Comparison of ENCODE assay signal across 39 cellular contexts in genomic region chrX:12141511-12141910, GRCh38. TPM values are rescaled to one million over a fixed set of nuclear protein-coding genes. Genes with fewer than 3 reads are reported as not detected.
"Had no signal": no experiment of that assay in that cellular context is flagged by ENCODE, and none has a peak within 500 bp of the region (broad histone marks: within the 10 kb centered on the region; RNA-seq: fewer than 3 reads in every experiment).

No MANE protein-coding gene starts in this region.

- H3K36me3 Mint-ChIP-seq: activated CD4-positive, alpha-beta memory T cell treated with anti-CD3 and anti-CD28 coated beads for 36 hours; activated naive CD4-positive, alpha-beta T cell treated with anti-CD3 and anti-CD28 coated beads, Interleukin-2, amount 10 ng/mL, durations not matched to agents 7 days and 5 days; activated naive CD4-positive, alpha-beta T cell treated with anti-CD3 and anti-CD28 coated beads, Interleukin-2, amount 50 U/mL, for 24 hours; activated naive CD8-positive, alpha-beta T cell; activated naive CD8-positive, alpha-beta T cell treated with anti-CD3 and anti-CD28 coated beads, Interleukin-2, amount 10 ng/mL, durations not matched to agents 7 days and 5 days had no signal

- H3K4me1 ChIP-seq: ascending aorta, body of pancreas had no signal

- H3K9me3 ChIP-seq: ascending aorta, body of pancreas had no signal

- ATAC-seq: activated CD8-positive, alpha-beta T cell treated with anti-CD3 and anti-CD28 coated beads for 36 hours; activated naive CD8-positive, alpha-beta T cell treated with anti-CD3 and anti-CD28 coated beads, Interleukin-2, amount 50 U/mL, for 24 hours; activated T-cell treated with anti-CD3 and anti-CD28 coated beads, Interleukin-2, amount 50 U/mL, for 4 hours; activated T-cell treated with anti-CD3 and anti-CD28 coated beads, Interleukin-2, amount 50 U/mL, for 72 hours; activated T-helper 17 cell treated with anti-CD3 and anti-CD28 coated beads, Interleukin-2, amount 50 U/mL, for 72 hours; body of pancreas had no signal

- H3K36me3 ChIP-seq: ascending aorta, cardiac muscle cell had no signal

- H3K4me3 ChIP-seq: ascending aorta, body of pancreas, cardiac muscle cell had no signal

- H3K27ac Mint-ChIP-seq: activated B cell treated with CpG ODN at 0.5 μM for 24 hours; activated CD4-positive, alpha-beta memory T cell treated with anti-CD3 and anti-CD28 coated beads for 36 hours; activated CD4-positive, alpha-beta T cell treated with anti-CD3 and anti-CD28 coated beads, Interleukin-2, amount 10 ng/mL, durations not matched to agents 24 days and 14 days; activated CD8-positive, alpha-beta T cell treated with anti-CD3 and anti-CD28 coated beads for 36 hours; activated naive CD4-positive, alpha-beta T cell treated with anti-CD3 and anti-CD28 coated beads, Interleukin-2, amount 10 ng/mL, durations not matched to agents 7 days and 5 days; activated naive CD4-positive, alpha-beta T cell treated with anti-CD3 and anti-CD28 coated beads, Interleukin-2, amount 50 U/mL, for 24 hours; activated naive CD8-positive, alpha-beta T cell; activated naive CD8-positive, alpha-beta T cell treated with anti-CD3 and anti-CD28 coated beads, Interleukin-2, amount 10 ng/mL, durations not matched to agents 7 days and 5 days; activated naive CD8-positive, alpha-beta T cell treated with anti-CD3 and anti-CD28 coated beads, Interleukin-2, amount 50 U/mL, for 24 hours; activated T-cell treated with anti-CD3 and anti-CD28 coated beads, Interleukin-2, amount 50 U/mL, for 72 hours; activated T-helper 1 cell treated with anti-CD3 and anti-CD28 coated beads, Interleukin-12 subunit alpha, Interleukin-12 subunit beta, Interleukin-2, Interleukin-4 antibody, amounts not matched to agents 30 ng/mL and 10 ng/mL and 1 ng/mL, durations not matched to agents 14 hours and 24 hours and 36 hours; activated T-helper 17 cell treated with anti-CD3 and anti-CD28 coated beads, Interleukin-2, amount 50 U/mL, for 72 hours; T-helper 1 cell treated with Interleukin-12 subunit alpha and Interleukin-12 subunit beta and Interleukin-4 antibody, amounts not matched to agents 30 μg/mL and 1 μg/mL, for 36 hours; T-helper 2 cell treated with Interferon-gamma antibody and Interleukin-4, amounts not matched to agents 5 μg/mL and 100 μg/mL, for 36 hours had no signal

- H3K9me3 Mint-ChIP-seq: activated CD4-positive, alpha-beta memory T cell treated with anti-CD3 and anti-CD28 coated beads for 36 hours; activated CD4-positive, alpha-beta T cell treated with anti-CD3 and anti-CD28 coated beads, Interleukin-2, amount 10 ng/mL, durations not matched to agents 24 days and 14 days; activated CD8-positive, alpha-beta T cell treated with anti-CD3 and anti-CD28 coated beads for 36 hours; activated naive CD4-positive, alpha-beta T cell treated with anti-CD3 and anti-CD28 coated beads, Interleukin-2, amount 10 ng/mL, durations not matched to agents 7 days and 5 days; activated naive CD4-positive, alpha-beta T cell treated with anti-CD3 and anti-CD28 coated beads, Interleukin-2, amount 50 U/mL, for 24 hours; activated naive CD8-positive, alpha-beta T cell treated with anti-CD3 and anti-CD28 coated beads, Interleukin-2, amount 10 ng/mL, durations not matched to agents 7 days and 5 days; activated naive CD8-positive, alpha-beta T cell treated with anti-CD3 and anti-CD28 coated beads, Interleukin-2, amount 50 U/mL, for 24 hours; activated T-cell treated with anti-CD3 and anti-CD28 coated beads, Interleukin-2, amount 50 U/mL, for 4 hours; activated T-cell treated with anti-CD3 and anti-CD28 coated beads, Interleukin-2, amount 50 U/mL, for 72 hours; activated T-helper 1 cell treated with anti-CD3 and anti-CD28 coated beads, Interleukin-12 subunit alpha, Interleukin-12 subunit beta, Interleukin-2, Interleukin-4 antibody, amounts not matched to agents 30 ng/mL and 10 ng/mL and 1 ng/mL, durations not matched to agents 14 hours and 24 hours and 36 hours; activated T-helper 17 cell treated with anti-CD3 and anti-CD28 coated beads, Interleukin-2, amount 50 U/mL, for 72 hours; T-helper 1 cell treated with Interleukin-12 subunit alpha and Interleukin-12 subunit beta and Interleukin-4 antibody, amounts not matched to agents 30 μg/mL and 1 μg/mL, for 36 hours; T-helper 2 cell treated with Interferon-gamma antibody and Interleukin-4, amounts not matched to agents 5 μg/mL and 100 μg/mL, for 36 hours had no signal

- DNase-seq: activated B cell treated with CpG ODN at 0.5 μM for 24 hours; activated CD4-positive, alpha-beta memory T cell treated with anti-CD3 and anti-CD28 coated beads for 36 hours; activated CD4-positive, alpha-beta T cell treated with anti-CD3 and anti-CD28 coated beads for 4 hours; activated CD4-positive, alpha-beta T cell treated with anti-CD3 and anti-CD28 coated beads, Interleukin-2, amount 10 ng/mL, durations not matched to agents 24 days and 14 days; activated CD4-positive, alpha-beta T cell treated with anti-CD3 and anti-CD28 coated beads, Interleukin-2, amount 50 U/mL, for 1 hour; activated CD4-positive, alpha-beta T cell treated with anti-CD3 and anti-CD28 coated beads, Interleukin-2, amount 50 U/mL, for 4 hours; activated CD4-positive, CD25-positive, alpha-beta regulatory T cell treated with anti-CD3 and anti-CD28 coated beads, Interleukin-2, amount 50 U/mL, for 72 hours; activated CD8-positive, alpha-beta memory T cell treated with anti-CD3 and anti-CD28 coated beads, Interleukin-2, amount 50 U/mL, for 4 hours; activated CD8-positive, alpha-beta T cell treated with anti-CD3 and anti-CD28 coated beads for 36 hours; activated effector memory CD4-positive, alpha-beta T cell treated with anti-CD3 and anti-CD28 coated beads, Interleukin-2, amount 50 U/mL, for 16 hours; activated naive CD4-positive, alpha-beta T cell treated with anti-CD3 and anti-CD28 coated beads, Interleukin-2, amount 10 ng/mL, durations not matched to agents 7 days and 5 days; activated naive CD4-positive, alpha-beta T cell treated with Interleukin-2 at 50 U/mL for 16 hours; activated naive CD8-positive, alpha-beta T cell treated with anti-CD3 and anti-CD28 coated beads, Interleukin-2, amount 10 ng/mL, durations not matched to agents 7 days and 5 days; activated naive CD8-positive, alpha-beta T cell treated with anti-CD3 and anti-CD28 coated beads, Interleukin-2, amount 50 U/mL, for 24 hours; activated T-cell treated with anti-CD3 and anti-CD28 coated beads for 4 hours; activated T-cell treated with anti-CD3 and anti-CD28 coated beads, Interleukin-2, amount 50 U/mL, for 1 hour; activated T-cell treated with anti-CD3 and anti-CD28 coated beads, Interleukin-2, amount 50 U/mL, for 4 hours; activated T-cell treated with anti-CD3 and anti-CD28 coated beads, Interleukin-2, amount 50 U/mL, for 72 hours; amygdala; anterior cingulate cortex; body of pancreas; caudate nucleus; cerebellar nuclear complex; T-helper 1 cell; T-helper 2 cell; T-helper 9 cell had no signal

- H3K27me3 ChIP-seq: ascending aorta, body of pancreas had no signal

- FAIRE-seq: bronchial epithelial cell, TTC549 had no signal

- H3K27ac ChIP-seq: ascending aorta, body of pancreas, cardiac muscle cell, VCaP had no signal

- H3K4me1 Mint-ChIP-seq: activated CD4-positive, alpha-beta T cell treated with anti-CD3 and anti-CD28 coated beads, Interleukin-2, amount 10 ng/mL, durations not matched to agents 24 days and 14 days; activated naive CD4-positive, alpha-beta T cell treated with anti-CD3 and anti-CD28 coated beads, Interleukin-2, amount 10 ng/mL, durations not matched to agents 7 days and 5 days; activated naive CD4-positive, alpha-beta T cell treated with anti-CD3 and anti-CD28 coated beads, Interleukin-2, amount 50 U/mL, for 24 hours; activated naive CD8-positive, alpha-beta T cell treated with anti-CD3 and anti-CD28 coated beads, Interleukin-2, amount 10 ng/mL, durations not matched to agents 7 days and 5 days; activated naive CD8-positive, alpha-beta T cell treated with anti-CD3 and anti-CD28 coated beads, Interleukin-2, amount 50 U/mL, for 24 hours; activated T-helper 17 cell treated with anti-CD3 and anti-CD28 coated beads, Interleukin-2, amount 50 U/mL, for 72 hours; central memory CD8-positive, alpha-beta T cell had no signal

- H3K4me3 Mint-ChIP-seq: activated B cell treated with CpG ODN at 0.5 μM for 24 hours; activated CD4-positive, alpha-beta memory T cell treated with anti-CD3 and anti-CD28 coated beads for 36 hours; activated CD4-positive, alpha-beta T cell treated with anti-CD3 and anti-CD28 coated beads, Interleukin-2, amount 10 ng/mL, durations not matched to agents 24 days and 14 days; activated CD8-positive, alpha-beta T cell treated with anti-CD3 and anti-CD28 coated beads for 36 hours; activated naive CD4-positive, alpha-beta T cell treated with anti-CD3 and anti-CD28 coated beads, Interleukin-2, amount 10 ng/mL, durations not matched to agents 7 days and 5 days; activated naive CD4-positive, alpha-beta T cell treated with anti-CD3 and anti-CD28 coated beads, Interleukin-2, amount 50 U/mL, for 24 hours; activated naive CD8-positive, alpha-beta T cell; activated naive CD8-positive, alpha-beta T cell treated with anti-CD3 and anti-CD28 coated beads, Interleukin-2, amount 10 ng/mL, durations not matched to agents 7 days and 5 days; activated naive CD8-positive, alpha-beta T cell treated with anti-CD3 and anti-CD28 coated beads, Interleukin-2, amount 50 U/mL, for 24 hours; activated T-cell treated with anti-CD3 and anti-CD28 coated beads, Interleukin-2, amount 50 U/mL, for 4 hours; activated T-cell treated with anti-CD3 and anti-CD28 coated beads, Interleukin-2, amount 50 U/mL, for 72 hours; activated T-helper 1 cell treated with anti-CD3 and anti-CD28 coated beads, Interleukin-12 subunit alpha, Interleukin-12 subunit beta, Interleukin-2, Interleukin-4 antibody, amounts not matched to agents 30 ng/mL and 10 ng/mL and 1 ng/mL, durations not matched to agents 14 hours and 24 hours and 36 hours; activated T-helper 17 cell treated with anti-CD3 and anti-CD28 coated beads, Interleukin-2, amount 50 U/mL, for 72 hours; central memory CD8-positive, alpha-beta T cell; T-helper 1 cell treated with Interleukin-12 subunit alpha and Interleukin-12 subunit beta and Interleukin-4 antibody, amounts not matched to agents 30 μg/mL and 1 μg/mL, for 36 hours; T-helper 2 cell treated with Interferon-gamma antibody and Interleukin-4, amounts not matched to agents 5 μg/mL and 100 μg/mL, for 36 hours had no signal

RNA-seq across cellular contexts. Expression of gene FRMPD4, which starts 3.2 kb away (rescaled TPM):
- total RNA-seq: activated B cell treated with CpG ODN at 0.5 μM for 24 hours; activated CD4-positive, alpha-beta memory T cell treated with anti-CD3 and anti-CD28 coated beads for 36 hours; activated CD4-positive, alpha-beta T cell treated with anti-CD3 and anti-CD28 coated beads, Interleukin-2, amount 10 ng/mL, durations not matched to agents 24 days and 14 days; activated CD8-positive, alpha-beta memory T cell treated with anti-CD3 and anti-CD28 coated beads for 36 hours; activated CD8-positive, alpha-beta T cell treated with anti-CD3 and anti-CD28 coated beads for 36 hours; activated naive CD8-positive, alpha-beta T cell treated with anti-CD3 and anti-CD28 coated beads, Interleukin-2, amount 10 ng/mL, durations not matched to agents 7 days and 5 days; activated T-cell treated with anti-CD3 and anti-CD28 coated beads, Interleukin-2, amount 50 U/mL, for 4 hours; activated T-cell treated with anti-CD3 and anti-CD28 coated beads, Interleukin-2, amount 50 U/mL, for 72 hours; activated T-helper 1 cell treated with anti-CD3 and anti-CD28 coated beads, Interleukin-12 subunit alpha, Interleukin-12 subunit beta, Interleukin-2, Interleukin-4 antibody, amounts not matched to agents 30 ng/mL and 10 ng/mL and 1 ng/mL, durations not matched to agents 14 hours and 24 hours and 36 hours; activated T-helper 17 cell treated with anti-CD3 and anti-CD28 coated beads, Interleukin-2, amount 50 U/mL, for 72 hours; ascending aorta had no signal
